8 cellular contexts compared by ENCODE assay signal in the genomic region with DNA sequence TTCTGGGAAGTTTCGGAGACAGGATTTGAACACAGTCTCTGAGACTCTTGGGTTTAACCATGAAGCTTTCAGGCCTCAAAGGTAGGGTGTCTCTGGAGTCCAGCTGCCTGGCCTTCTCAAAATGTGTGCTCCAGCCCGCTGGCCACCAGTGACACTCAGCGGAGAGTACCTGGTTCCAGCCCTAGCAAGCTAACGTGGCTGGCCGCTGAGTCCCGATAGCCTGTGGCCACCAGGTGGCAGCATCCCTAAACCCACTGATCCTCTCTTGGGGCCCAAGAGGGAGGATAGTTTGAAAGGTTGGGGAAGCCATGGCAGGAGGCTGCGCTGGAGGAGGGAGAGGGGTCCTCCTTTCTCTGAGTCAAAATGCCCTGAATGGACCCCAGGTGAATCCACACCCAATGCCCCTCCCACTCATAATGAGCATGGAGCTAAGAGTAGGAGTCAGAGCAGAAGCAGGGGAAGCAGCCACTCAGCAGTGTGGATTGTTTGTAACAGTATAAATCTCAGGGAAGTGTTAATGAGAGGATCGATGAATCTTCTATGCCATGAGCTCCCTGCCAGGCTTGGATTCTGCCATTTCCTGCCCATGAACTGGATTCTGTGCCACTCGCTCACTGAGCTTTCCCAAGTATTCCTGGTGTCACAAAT. TPM values are rescaled to one million over a fixed set of nuclear protein-coding genes. Genes with fewer than 3 reads are reported as not detected.
DNase-seq lines count a peak whose midpoint lies in the region; ATAC-seq and TF ChIP-seq lines count a peak whose summit lies in the region.

No MANE protein-coding gene starts in this region.

- H3K9ac ChIP-seq in colonic mucosa (ENCODE audit: low read depth in 2 of 2, low read length in 2 of 2): no peak overlapping the region

- no peak overlapping the region for H3K27ac ChIP-seq in colonic mucosa
- H3K27ac ChIP-seq in lower lobe of right lung: no peak overlapping the region

- no peaks in the 10 kb centered on the region for H3K4me1 ChIP-seq in colonic mucosa
- H3K4me1 ChIP-seq in lower lobe of right lung: peaks cover 37% of the 10 kb centered on the region

- TF ChIP-seq CTCF in colonic mucosa (IDR thresholded peaks at IDR 0.05) (peak; percentile 85), lower lobe of right lung (IDR thresholded peaks at IDR 0.05) (peak; percentile 80)

- peak; percentile 51 for ATAC-seq in HG02840 (IDR thresholded peaks at IDR 0.05; ENCODE audit: low FRiP score, unreplicated experiment)
- ATAC-seq in activated CD4-positive, CD25-positive, alpha-beta regulatory T cell treated with anti-CD3 and anti-CD28 coated beads, Interleukin-2, amount 50 U/mL, for 24 hours: peak; percentile 43 to 57
- ATAC-seq in lower lobe of right lung: peak; percentile 59 to 72

- H3K9me3 ChIP-seq in colonic mucosa (no peaks in the 10 kb centered on the region), lower lobe of right lung (no peaks in the 10 kb centered on the region)

- H3K4me3 ChIP-seq in colonic mucosa (no peak overlapping the region), lower lobe of right lung (no peak overlapping the region)

- intact Hi-C loops in colonic mucosa (cut with DNase I) (no loop called here), lower lobe of right lung (cut with DNase I) (no loop called here)

- DNase-seq in NCI-H2171 treated with DMSO at 0.1 percent for 48 hours (lab: John Stamatoyannopoulos, UW) (peak; percentile 15), NCI-H2171 (lab: John Stamatoyannopoulos, UW) (no peak), NCI-H2107 (lab: John Stamatoyannopoulos, UW) (peak; percentile 36), colonic mucosa (peak; percentile 71), lower lobe of right lung (peak; percentile 76)
- DNase-seq in stimulated activated CD8-positive, alpha-beta memory T cell treated with anti-CD3 and anti-CD28 coated beads, Interleukin-15, amount 100 ng/mL, for 48 hours (ENCODE audit: low read depth in 2 of 2): peak; percentile 37 to 45

- H3K27me3 ChIP-seq in colonic mucosa (no peaks in the 10 kb centered on the region), lower lobe of right lung (ENCODE audit: low read depth) (peaks cover 5% of the 10 kb centered on the region)

- H3K36me3 ChIP-seq in colonic mucosa (no peaks in the 10 kb centered on the region), lower lobe of right lung (no peaks in the 10 kb centered on the region)

RNA-seq across cellular contexts. Expression of a gene that starts 5.4 kb away (rescaled TPM):
- total RNA-seq in colonic mucosa (under 1 TPM; 0.07 to 0.42 TPM), lower lobe of right lung (0.30 TPM)

RNA-seq across cellular contexts. Expression of a gene that starts 10.4 kb away (rescaled TPM):
- total RNA-seq in colonic mucosa: not detected
- total RNA-seq in lower lobe of right lung: not detected

RNA-seq across cellular contexts. Expression of a gene that starts 58.5 kb away (rescaled TPM):
- 100 to 1,000 TPM; 191 to 323 TPM for total RNA-seq in colonic mucosa
- 258 TPM for total RNA-seq in lower lobe of right lung
